Comparison of ENCODE assay signal across 1 cellular context in the genomic region with DNA sequence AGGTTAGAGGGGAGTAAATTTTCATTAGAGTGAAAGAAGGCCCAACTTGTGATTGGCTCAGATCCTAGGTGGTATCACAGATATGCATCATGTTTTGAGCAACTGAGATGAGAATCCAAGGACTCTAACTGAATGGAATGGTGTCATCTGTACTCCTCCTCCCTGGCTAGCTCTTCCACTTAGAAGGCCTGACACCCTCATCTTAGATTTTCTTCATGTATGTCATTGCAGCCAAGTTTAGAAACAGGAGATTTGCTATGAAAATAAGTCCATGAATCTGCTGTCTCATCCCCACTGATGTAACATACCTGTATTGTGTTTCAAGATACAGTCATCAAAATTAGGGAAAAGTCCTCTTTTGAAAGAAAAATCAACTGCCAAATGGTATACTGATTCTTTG.
TF ChIP-seq lines count a peak whose summit lies in the region.

No MANE protein-coding gene starts in this region.

TF ChIP-seq in IMR-90, 13 proteins besides CTCF, POLR2A, EP300 and RAD21:
- no peak for TF ChIP-seq MAFK (IDR thresholded peaks at IDR 0.05; ENCODE audit: low read depth, low read length)
- TF ChIP-seq NFE2L2 (IDR thresholded peaks at IDR 0.05; ENCODE audit: low read depth, low read length), result peak; percentile 44; the same call in 1 of the 2 replicates
